In the genomic region with DNA sequence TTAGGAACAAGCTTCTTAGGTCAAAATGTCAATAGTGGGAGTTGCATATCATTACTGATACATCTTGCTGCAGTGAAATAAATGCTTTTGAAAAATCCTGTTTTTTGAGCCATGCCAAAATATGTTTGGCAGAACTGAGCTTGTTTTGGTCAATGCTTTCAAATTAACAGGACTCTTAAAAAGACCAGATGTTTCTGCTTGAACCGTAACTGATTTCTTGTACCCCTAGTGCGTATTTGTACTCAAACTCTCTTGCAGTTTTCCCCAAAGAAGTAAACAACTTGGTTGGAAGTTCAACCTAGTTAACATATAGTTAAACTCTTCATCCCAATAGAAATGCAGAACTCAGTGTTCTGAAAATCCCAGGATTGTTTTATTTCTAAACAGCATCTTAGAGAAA, we compare ENCODE assay signal across 22 cellular contexts. TPM values are rescaled to one million over a fixed set of nuclear protein-coding genes. Genes with fewer than 3 reads are reported as not detected.
A peak's percentile ranks its signal among the peaks of the same experiment; 100 is the strongest.
DNase-seq lines count a peak whose midpoint lies in the region; ATAC-seq and TF ChIP-seq lines count a peak whose summit lies in the region.
"Had no signal": no experiment of that assay in that cellular context is flagged by ENCODE, and none has a peak within 500 bp of the region (broad histone marks: within the 10 kb centered on the region; RNA-seq: fewer than 3 reads in every experiment).

No MANE protein-coding gene starts in this region.

- DNase-seq in ELR (ENCODE audit: low read depth) = peak; percentile 21
- no peak for DNase-seq in adipocyte (ENCODE audit: low read depth)
- DNase-seq in glutamatergic neuron = no peak
- no peak for DNase-seq in activated CD4-positive, alpha-beta T cell treated with anti-CD3 and anti-CD28 coated beads for 48 hours
- DNase-seq in progenitor cell of endocrine pancreas (ENCODE audit: low spot score, unreplicated experiment) = no peak
- DNase-seq: activated CD4-positive, alpha-beta T cell treated with anti-CD3 and anti-CD28 coated beads, Interleukin-2, amount 10 ng/mL, durations not matched to agents 24 days and 14 days; activated CD8-positive, alpha-beta memory T cell treated with anti-CD3 and anti-CD28 coated beads, Interleukin-2, amount 10 ng/mL, durations not matched to agents 7 days and 5 days; CD8-positive, alpha-beta T cell; effector CD8-positive, alpha-beta T cell; left cardiac atrium; naive B cell; NCI-H1417 treated with DMSO at 0.1 percent for 48 hours; NCI-H2107; NCI-H510A treated with DMSO at 0.1 percent for 48 hours; T-helper 2 cell had no signal

- peaks cover 9% of the 10 kb centered on the region for H3K27me3 Mint-ChIP-seq in glutamatergic neuron (ENCODE audit: unreplicated experiment)
- peaks cover 57% of the 10 kb centered on the region for H3K27me3 Mint-ChIP-seq in progenitor cell of endocrine pancreas

- H3K36me3 ChIP-seq in adipocyte (ENCODE audit: control insufficient read depth, insufficient read depth, low read length, severe bottlenecking) (no peaks in the 10 kb centered on the region), subcutaneous abdominal adipose tissue (ENCODE audit: control insufficient read depth in 5 of 5, insufficient read depth in 5 of 5, low read length in 5 of 5) (peaks cover 0 to 6% (median 0%) of the 10 kb centered on the region in 5 donors)
- H3K36me3 ChIP-seq: ascending aorta, ovary had no signal

- ATAC-seq in HG03045 (IDR thresholded peaks at IDR 0.05; ENCODE audit: unreplicated experiment) = no peak
- ATAC-seq: activated CD8-positive, alpha-beta memory T cell treated with anti-CD3 and anti-CD28 coated beads, Interleukin-2, amount 10 ng/mL, durations not matched to agents 7 days and 5 days; activated naive CD4-positive, alpha-beta T cell treated with anti-CD3 and anti-CD28 coated beads, Interleukin-2, amount 50 U/mL, for 72 hours; CD8-positive, alpha-beta T cell; esophagus mucosa; GM12878 had no signal

- H3K9ac ChIP-seq in adipocyte (ENCODE audit: low read length) (peak overlapping the region; percentile 82), subcutaneous abdominal adipose tissue (ENCODE audit: low read length in 5 of 5) (peak overlapping the region in 4 of 5 donors; percentile 30 to 93 (median 64))

- peak overlapping the region; percentile 93 for H3K27ac ChIP-seq in subcutaneous abdominal adipose tissue (ENCODE audit: low read depth, low read length)
- H3K27ac ChIP-seq: ascending aorta had no signal

- H3K36me3 Mint-ChIP-seq in glutamatergic neuron (ENCODE audit: unreplicated experiment) = no peaks in the 10 kb centered on the region
- no peaks in the 10 kb centered on the region for H3K36me3 Mint-ChIP-seq in progenitor cell of endocrine pancreas (ENCODE audit: insufficient read depth)
- H3K36me3 Mint-ChIP-seq: activated CD8-positive, alpha-beta memory T cell treated with anti-CD3 and anti-CD28 coated beads, Interleukin-2, amount 10 ng/mL, durations not matched to agents 7 days and 5 days; CD8-positive, alpha-beta T cell had no signal

- H3K4me1 Mint-ChIP-seq in glutamatergic neuron (ENCODE audit: low read depth, unreplicated experiment) (peaks cover 19% of the 10 kb centered on the region), progenitor cell of endocrine pancreas (ENCODE audit: low read depth) (peaks cover 19% of the 10 kb centered on the region)

- H3K4me3 ChIP-seq in adipocyte (ENCODE audit: low read length) (peak overlapping the region; percentile 93), subcutaneous abdominal adipose tissue (ENCODE audit: low read depth in 1 of 5, low read length in 5 of 5) (peak overlapping the region; percentile 6 to 86 (median 38))
- H3K4me3 ChIP-seq: ascending aorta, GM12878 had no signal

- TF ChIP-seq CTCF in glutamatergic neuron (IDR thresholded peaks at IDR 0.05; ENCODE audit: partially characterized antibody, unreplicated experiment) = no peak
- TF ChIP-seq CTCF in progenitor cell of endocrine pancreas (IDR thresholded peaks at IDR 0.05; ENCODE audit: unreplicated experiment) = no peak

- H3K4me1 ChIP-seq in adipocyte (ENCODE audit: control insufficient read depth, insufficient read depth, low read length) (peaks cover 31% of the 10 kb centered on the region), subcutaneous abdominal adipose tissue (ENCODE audit: control insufficient read depth in 5 of 5, insufficient read depth in 5 of 5, low read length in 5 of 5) (peaks cover 0 to 49% (median 42%) of the 10 kb centered on the region in 5 donors)

- H3K27ac Mint-ChIP-seq in glutamatergic neuron (ENCODE audit: unreplicated experiment) (no peak overlapping the region), progenitor cell of endocrine pancreas (no peak overlapping the region)
- H3K27ac Mint-ChIP-seq: activated CD4-positive, alpha-beta T cell treated with anti-CD3 and anti-CD28 coated beads, Interleukin-2, amount 10 ng/mL, durations not matched to agents 24 days and 14 days; activated CD8-positive, alpha-beta memory T cell treated with anti-CD3 and anti-CD28 coated beads, Interleukin-2, amount 10 ng/mL, durations not matched to agents 7 days and 5 days; activated naive CD4-positive, alpha-beta T cell treated with anti-CD3 and anti-CD28 coated beads, Interleukin-2, amount 50 U/mL, for 72 hours; CD8-positive, alpha-beta T cell; naive B cell had no signal

- peaks cover 9% of the 10 kb centered on the region for H3K9me3 Mint-ChIP-seq in glutamatergic neuron (ENCODE audit: unreplicated experiment)
- H3K9me3 Mint-ChIP-seq in progenitor cell of endocrine pancreas (ENCODE audit: low read depth) = no peaks in the 10 kb centered on the region
- H3K9me3 Mint-ChIP-seq: activated CD4-positive, alpha-beta T cell treated with anti-CD3 and anti-CD28 coated beads, Interleukin-2, amount 10 ng/mL, durations not matched to agents 24 days and 14 days; CD8-positive, alpha-beta T cell had no signal

- peaks cover 14% of the 10 kb centered on the region for H3K27me3 ChIP-seq in adipocyte (replicated peaks; ENCODE audit: control insufficient read depth, insufficient read depth, low read length)
- peaks cover 0 to 24% (median 7%) of the 10 kb centered on the region in 5 donors for H3K27me3 ChIP-seq in subcutaneous abdominal adipose tissue (ENCODE audit: control insufficient read depth in 5 of 5, insufficient read depth in 4 of 5, low read length in 5 of 5)
- H3K27me3 ChIP-seq: ovary had no signal

- H3K9me3 ChIP-seq in adipocyte (ENCODE audit: control insufficient read depth, low read length) = no peaks in the 10 kb centered on the region
- no peaks in the 10 kb centered on the region for H3K9me3 ChIP-seq in subcutaneous abdominal adipose tissue (ENCODE audit: control insufficient read depth in 5 of 5, low read length in 5 of 5)
- H3K9me3 ChIP-seq: ascending aorta, ovary had no signal

- H3K4me3 Mint-ChIP-seq in glutamatergic neuron (ENCODE audit: unreplicated experiment) (peak overlapping the region; percentile 71), progenitor cell of endocrine pancreas (ENCODE audit: low read depth) (no peak overlapping the region)
- H3K4me3 Mint-ChIP-seq: activated CD4-positive, alpha-beta T cell treated with anti-CD3 and anti-CD28 coated beads, Interleukin-2, amount 10 ng/mL, durations not matched to agents 24 days and 14 days; activated CD8-positive, alpha-beta memory T cell treated with anti-CD3 and anti-CD28 coated beads, Interleukin-2, amount 10 ng/mL, durations not matched to agents 7 days and 5 days; CD8-positive, alpha-beta T cell; naive B cell had no signal

RNA-seq across cellular contexts. Expression of a gene that starts 3.4 kb away (rescaled TPM):
- total RNA-seq in glutamatergic neuron (ENCODE audit: unreplicated experiment) (16.7 TPM), progenitor cell of endocrine pancreas (2.0 and 2.7 TPM in 2 replicates)
- total RNA-seq: activated CD4-positive, alpha-beta T cell treated with anti-CD3 and anti-CD28 coated beads, Interleukin-2, amount 10 ng/mL, durations not matched to agents 24 days and 14 days; activated CD8-positive, alpha-beta memory T cell treated with anti-CD3 and anti-CD28 coated beads, Interleukin-2, amount 10 ng/mL, durations not matched to agents 7 days and 5 days; activated naive CD4-positive, alpha-beta T cell treated with anti-CD3 and anti-CD28 coated beads, Interleukin-2, amount 50 U/mL, for 72 hours; CD8-positive, alpha-beta T cell; GM12878 had no signal
